32 cellular contexts compared by ENCODE assay signal in genomic region chr9:16002816-16003215, GRCh38.
DNase-seq lines count a peak whose midpoint lies in the region; ATAC-seq, FAIRE-seq and TF ChIP-seq lines count a peak whose summit lies in the region.
"Had no signal": no experiment of that assay in that cellular context is flagged by ENCODE, and none has a peak within 500 bp of the region (broad histone marks: within the 10 kb centered on the region; RNA-seq: fewer than 3 reads in every experiment).

No MANE protein-coding gene starts in this region.

- DNase-seq in NCI-H146 (lab: John Stamatoyannopoulos, UW) (peak; percentile 15), NCI-H146 treated with DMSO at 0.1 percent for 48 hours (lab: John Stamatoyannopoulos, UW; ENCODE audit: unreplicated experiment) (no peak), amniotic epithelial cell (ENCODE audit: low read depth) (peak; percentile 74), fibroblast of pulmonary artery (ENCODE audit: low read depth) (peak; percentile 53), skeletal muscle cell (ENCODE audit: low read depth) (peak; percentile 60), frontal cortex (ENCODE audit: low spot score in 2 of 2) (no peak), left lobe of liver (ENCODE audit: low spot score) (no peak), type B pancreatic cell (ENCODE audit: extremely low spot score, unreplicated experiment) (no peak)
- DNase-seq: activated CD4-positive, alpha-beta T cell treated with anti-CD3 and anti-CD28 coated beads, Interleukin-2, amount 50 U/mL, for 48 hours; activated CD8-positive, alpha-beta memory T cell treated with anti-CD3 and anti-CD28 coated beads, Interleukin-2, amount 50 U/mL, for 48 hours; AML-193; CD4-positive, alpha-beta memory T cell; DMS 273 treated with DMSO at 0.1 percent for 48 hours; effector CD8-positive, alpha-beta T cell; head of caudate nucleus; naive B cell; NCI-H1048; NCI-H187 treated with DMSO at 0.1 percent for 48 hours; NCI-H2227 treated with DMSO at 0.1 percent for 48 hours; NCI-H774; nucleus accumbens; retina; spleen; stimulated activated CD4-positive, alpha-beta T cell treated with anti-CD3 and anti-CD28 coated beads, Interleukin-2, amount 100 ng/mL, for 48 hours; substantia nigra; upper lobe of right lung had no signal

- H3K4me1 Mint-ChIP-seq in type B pancreatic cell (ENCODE audit: unreplicated experiment) = peaks cover 4% of the 10 kb centered on the region
- H3K4me1 Mint-ChIP-seq: CD4-positive, alpha-beta memory T cell; naive B cell; stimulated activated effector memory CD8-positive, alpha-beta T cell treated with anti-CD3 and anti-CD28 coated beads, Interleukin-12 subunit alpha, Interleukin-12 subunit beta, amount 100 ng/mL, for 72 hours had no signal

- peaks cover 5% of the 10 kb centered on the region for H3K9me3 Mint-ChIP-seq in type B pancreatic cell

- FAIRE-seq in frontal cortex (lab: Jason Lieb, UNC) = no peak
- FAIRE-seq: G401.6, H1, HepG2 had no signal

- TF ChIP-seq CTCF in fibroblast of pulmonary artery (IDR thresholded peaks at IDR 0.05; ENCODE audit: low read length, missing control alignments) (no peak), type B pancreatic cell (conservative IDR thresholded peaks at IDR 0.05) (no peak)

- H3K36me3 Mint-ChIP-seq in type B pancreatic cell = no peaks in the 10 kb centered on the region
- H3K36me3 Mint-ChIP-seq: activated naive CD8-positive, alpha-beta T cell; CD4-positive, alpha-beta memory T cell; naive B cell; stimulated activated effector memory CD8-positive, alpha-beta T cell treated with anti-CD3 and anti-CD28 coated beads, Interleukin-12 subunit alpha, Interleukin-12 subunit beta, amount 100 ng/mL, for 72 hours had no signal

- no peak overlapping the region for H3K4me3 ChIP-seq in fibroblast of pulmonary artery (replicated peaks; ENCODE audit: low read depth, low read length)
- no peak overlapping the region for H3K4me3 ChIP-seq in skeletal muscle cell (ENCODE audit: low read depth, low read length)
- H3K4me3 ChIP-seq: spleen, upper lobe of right lung had no signal

- H3K27ac Mint-ChIP-seq in type B pancreatic cell = no peak overlapping the region
- H3K27ac Mint-ChIP-seq: activated naive CD8-positive, alpha-beta T cell; CD4-positive, alpha-beta memory T cell; naive B cell; stimulated activated effector memory CD8-positive, alpha-beta T cell treated with anti-CD3 and anti-CD28 coated beads, Interleukin-12 subunit alpha, Interleukin-12 subunit beta, amount 100 ng/mL, for 72 hours had no signal

- no peaks in the 10 kb centered on the region for H3K27me3 Mint-ChIP-seq in type B pancreatic cell
- H3K27me3 Mint-ChIP-seq: activated naive CD8-positive, alpha-beta T cell; naive B cell had no signal

- H3K4me3 Mint-ChIP-seq in type B pancreatic cell = no peak overlapping the region
- H3K4me3 Mint-ChIP-seq: activated naive CD8-positive, alpha-beta T cell; CD4-positive, alpha-beta memory T cell; naive B cell; stimulated activated effector memory CD8-positive, alpha-beta T cell treated with anti-CD3 and anti-CD28 coated beads, Interleukin-12 subunit alpha, Interleukin-12 subunit beta, amount 100 ng/mL, for 72 hours had no signal

- no peak for ATAC-seq in left lobe of liver
- ATAC-seq: HepG2; Right ventricle myocardium inferior; stimulated activated effector memory CD8-positive, alpha-beta T cell treated with anti-CD3 and anti-CD28 coated beads, Interleukin-12 subunit alpha, Interleukin-12 subunit beta, amount 100 ng/mL, for 72 hours; upper lobe of right lung had no signal

Comparison
In these comparisons a context has a peak if more than half of its experiments do, and no peak if none do; other contexts are left out.
1. DNase-seq: peak in NCI-H146 (single experiment), amniotic epithelial cell (single experiment), fibroblast of pulmonary artery (single experiment) and skeletal muscle cell (single experiment); none in NCI-H146 treated with DMSO at 0.1 percent for 48 hours (single experiment), frontal cortex (0 of 2), left lobe of liver (single experiment) and type B pancreatic cell (single experiment).